ENCODE assay signal across 8 cellular contexts in genomic region chr12:1630081-1630826, GRCh38. TPM values are rescaled to one million over a fixed set of nuclear protein-coding genes. Genes with fewer than 3 reads are reported as not detected.
DNase-seq lines count a peak whose midpoint lies in the region; ATAC-seq and TF ChIP-seq lines count a peak whose summit lies in the region.

No MANE protein-coding gene starts in this region.

- H3K14ac ChIP-seq in neuronal stem cell (ENCODE audit: low read length): peak overlapping the region; percentile 1

- no peak overlapping the region for H3K27ac ChIP-seq in DND-41 (ENCODE audit: low read length)
- H3K27ac ChIP-seq in neuronal stem cell (replicated peaks; ENCODE audit: low read length): no peak overlapping the region

- no peaks in the 10 kb centered on the region for H3K79me1 ChIP-seq in neuronal stem cell (ENCODE audit: low read depth, low read length)

- intact Hi-C loops in activated T-helper 1 cell treated with anti-CD3 and anti-CD28 coated beads, Interleukin-12 subunit alpha, Interleukin-12 subunit beta, Interleukin-2, Interleukin-4 antibody, amounts not matched to agents 30 ng/mL and 10 ng/mL and 1 ng/mL, durations not matched to agents 14 hours and 24 hours and 36 hours (cut with micrococcal nuclease): no loop called here

- no peak overlapping the region for H2BK120ac ChIP-seq in neuronal stem cell (ENCODE audit: low read depth, low read length)

- H4K8ac ChIP-seq in neuronal stem cell (ENCODE audit: low read depth, low read length): no peak overlapping the region

- H4K91ac ChIP-seq in neuronal stem cell (ENCODE audit: low read depth, low read length, poor library complexity): no peak overlapping the region

- H3K36me3 ChIP-seq in DND-41 (ENCODE audit: insufficient read depth, low read length) (no peaks in the 10 kb centered on the region), neuronal stem cell (replicated peaks in 1 of 2; ENCODE audit: control insufficient read depth in 2 of 2, insufficient read depth in 2 of 2, low read length in 2 of 2) (peaks cover 0 to 27% of the 10 kb centered on the region in 2 donors)

- H3K9ac ChIP-seq in DND-41 (ENCODE audit: low read depth, low read length): no peak overlapping the region; the same call in 1 of the 2 replicates
- peak overlapping the region; percentile 44 for H3K9ac ChIP-seq in neuronal stem cell (ENCODE audit: low read depth, low read length, poor library complexity)

- H3K23ac ChIP-seq in neuronal stem cell (ENCODE audit: low read depth, low read length, poor library complexity): no peak overlapping the region

- H3K79me2 ChIP-seq in DND-41 (ENCODE audit: insufficient read depth, low read length): no peaks in the 10 kb centered on the region

- peak; percentile 43 for DNase-seq in DND-41
- peak; percentile 60 for DNase-seq in NCI-H1092 (lab: John Stamatoyannopoulos, UW)
- peak; percentile 60 for DNase-seq in activated T-cell treated with anti-CD3 and anti-CD28 coated beads, Interleukin-2, amount 50 U/mL, for 24 hours
- DNase-seq in foreskin fibroblast: peak in 1 of 2 donors; percentile 71
- DNase-seq in neuronal stem cell (ENCODE audit: low spot score): no peak
- DNase-seq in activated T-helper 1 cell treated with anti-CD3 and anti-CD28 coated beads, Interleukin-12 subunit alpha, Interleukin-12 subunit beta, Interleukin-2, Interleukin-4 antibody, amounts not matched to agents 30 ng/mL and 10 ng/mL and 1 ng/mL, durations not matched to agents 14 hours and 24 hours and 36 hours (ENCODE audit: low spot score): no peak

- peak; percentile 68 for ATAC-seq in DND-41 (ENCODE audit: insufficient read depth, low read depth)
- no peak for ATAC-seq in HG03039 (IDR thresholded peaks at IDR 0.05; ENCODE audit: unreplicated experiment)
- ATAC-seq in GM19463 (IDR thresholded peaks at IDR 0.05; ENCODE audit: unreplicated experiment): no peak

- H3K4me3 ChIP-seq in DND-41 (ENCODE audit: low read depth in 1 of 2, low read length in 2 of 2): peak overlapping the region in 1 of 2 experiments; percentile 36; a peak in 2 of 4 replicates
- peak overlapping the region; percentile 22 to 52 for H3K4me3 ChIP-seq in foreskin fibroblast (ENCODE audit: low read depth in 1 of 2, low read length in 2 of 2)
- H3K4me3 ChIP-seq in neuronal stem cell (ENCODE audit: low read length in 2 of 2): peak overlapping the region; percentile 18 to 61

- no peaks in the 10 kb centered on the region for H3K9me3 ChIP-seq in DND-41 (ENCODE audit: insufficient read depth, low read length, severe bottlenecking)
- H3K9me3 ChIP-seq in neuronal stem cell (replicated peaks in 1 of 2; ENCODE audit: control insufficient read depth in 2 of 2, insufficient read depth in 1 of 2, low read depth in 1 of 2, low read length in 2 of 2): no peaks in the 10 kb centered on the region

- no peak overlapping the region for H2BK5ac ChIP-seq in neuronal stem cell (ENCODE audit: low read length)

- H3K4me2 ChIP-seq in DND-41 (ENCODE audit: insufficient read depth, low read length) (peak overlapping the region; percentile 63), neuronal stem cell (ENCODE audit: insufficient read depth, low read length, poor library complexity, severe bottlenecking) (peak overlapping the region; percentile 78)

- H4K20me1 ChIP-seq in DND-41 (ENCODE audit: insufficient read depth, low read length): peaks cover 14% of the 10 kb centered on the region; the same call in 1 of the 2 replicates

- H3K9me3 Mint-ChIP-seq in activated T-cell treated with anti-CD3 and anti-CD28 coated beads, Interleukin-2, amount 50 U/mL, for 24 hours: no peaks in the 10 kb centered on the region
- no peaks in the 10 kb centered on the region for H3K9me3 Mint-ChIP-seq in activated T-helper 1 cell treated with anti-CD3 and anti-CD28 coated beads, Interleukin-12 subunit alpha, Interleukin-12 subunit beta, Interleukin-2, Interleukin-4 antibody, amounts not matched to agents 30 ng/mL and 10 ng/mL and 1 ng/mL, durations not matched to agents 14 hours and 24 hours and 36 hours

- no peaks in the 10 kb centered on the region for H3K36me3 Mint-ChIP-seq in activated T-cell treated with anti-CD3 and anti-CD28 coated beads, Interleukin-2, amount 50 U/mL, for 24 hours (ENCODE audit: low read depth)
- H3K36me3 Mint-ChIP-seq in activated T-helper 1 cell treated with anti-CD3 and anti-CD28 coated beads, Interleukin-12 subunit alpha, Interleukin-12 subunit beta, Interleukin-2, Interleukin-4 antibody, amounts not matched to agents 30 ng/mL and 10 ng/mL and 1 ng/mL, durations not matched to agents 14 hours and 24 hours and 36 hours (ENCODE audit: low read depth): peaks cover 2% of the 10 kb centered on the region

- H3K4me3 Mint-ChIP-seq in activated T-cell treated with anti-CD3 and anti-CD28 coated beads, Interleukin-2, amount 50 U/mL, for 24 hours: peak overlapping the region; percentile 54
- no peak overlapping the region for H3K4me3 Mint-ChIP-seq in activated T-helper 1 cell treated with anti-CD3 and anti-CD28 coated beads, Interleukin-12 subunit alpha, Interleukin-12 subunit beta, Interleukin-2, Interleukin-4 antibody, amounts not matched to agents 30 ng/mL and 10 ng/mL and 1 ng/mL, durations not matched to agents 14 hours and 24 hours and 36 hours

- H2BK12ac ChIP-seq in neuronal stem cell (ENCODE audit: low read length): no peak overlapping the region

- no peak overlapping the region for H2BK15ac ChIP-seq in neuronal stem cell (ENCODE audit: low read length)

- peaks cover 81% of the 10 kb centered on the region for H3K27me3 Mint-ChIP-seq in activated T-cell treated with anti-CD3 and anti-CD28 coated beads, Interleukin-2, amount 50 U/mL, for 24 hours
- H3K27me3 Mint-ChIP-seq in activated T-helper 1 cell treated with anti-CD3 and anti-CD28 coated beads, Interleukin-12 subunit alpha, Interleukin-12 subunit beta, Interleukin-2, Interleukin-4 antibody, amounts not matched to agents 30 ng/mL and 10 ng/mL and 1 ng/mL, durations not matched to agents 14 hours and 24 hours and 36 hours (ENCODE audit: insufficient read depth): peaks cover 63% of the 10 kb centered on the region

- peak overlapping the region; percentile 86 for H3K18ac ChIP-seq in neuronal stem cell (ENCODE audit: low read length)

- H3K27me3 ChIP-seq in DND-41 (ENCODE audit: insufficient read depth, low read length, poor library complexity) (peaks cover 75% of the 10 kb centered on the region), neuronal stem cell (ENCODE audit: control insufficient read depth in 3 of 3, insufficient read depth in 3 of 3, low read depth in 1 of 3, low read length in 3 of 3) (peaks cover 0 to 81% (median 25%) of the 10 kb centered on the region in 3 experiments)

- H2AFZ ChIP-seq in DND-41 (ENCODE audit: low read depth, low read length): no peak overlapping the region
- peak overlapping the region; percentile 80 for H2AFZ ChIP-seq in neuronal stem cell (ENCODE audit: low read length)

- TF ChIP-seq CTCF in DND-41 (IDR thresholded peaks at IDR 0.05; ENCODE audit: borderline replicate concordance, extremely low read depth, low read length, poor library complexity, severe bottlenecking) (peak; percentile 15), foreskin fibroblast (IDR thresholded peaks at IDR 0.05; ENCODE audit: low read depth, low read length) (no peak)

- peaks cover 19% of the 10 kb centered on the region for H3K4me1 Mint-ChIP-seq in activated T-cell treated with anti-CD3 and anti-CD28 coated beads, Interleukin-2, amount 50 U/mL, for 24 hours (ENCODE audit: low read depth)
- H3K4me1 Mint-ChIP-seq in activated T-helper 1 cell treated with anti-CD3 and anti-CD28 coated beads, Interleukin-12 subunit alpha, Interleukin-12 subunit beta, Interleukin-2, Interleukin-4 antibody, amounts not matched to agents 30 ng/mL and 10 ng/mL and 1 ng/mL, durations not matched to agents 14 hours and 24 hours and 36 hours (ENCODE audit: low read depth): peaks cover 13% of the 10 kb centered on the region

- H3K4me1 ChIP-seq in DND-41 (ENCODE audit: insufficient read depth, low read length) (peaks cover 18% of the 10 kb centered on the region), neuronal stem cell (ENCODE audit: control insufficient read depth in 2 of 2, insufficient read depth in 1 of 2, low read depth in 1 of 2, low read length in 2 of 2) (peaks cover 19 to 26% of the 10 kb centered on the region in 2 donors)

- no peak overlapping the region for H3K4ac ChIP-seq in neuronal stem cell (ENCODE audit: low read length)

- H2AK5ac ChIP-seq in neuronal stem cell (ENCODE audit: low read depth, low read length): peak overlapping the region; percentile 26

- WGBS in neuronal stem cell (ENCODE audit: extremely low coverage in 2 of 2, insufficient read length in 2 of 2, insufficient replicate concordance in 1 of 2), 2 donors: no CpG with 5 or more reads among the region's 60 CpGs

- H3K27ac Mint-ChIP-seq in activated T-cell treated with anti-CD3 and anti-CD28 coated beads, Interleukin-2, amount 50 U/mL, for 24 hours: no peak overlapping the region
- no peak overlapping the region for H3K27ac Mint-ChIP-seq in activated T-helper 1 cell treated with anti-CD3 and anti-CD28 coated beads, Interleukin-12 subunit alpha, Interleukin-12 subunit beta, Interleukin-2, Interleukin-4 antibody, amounts not matched to agents 30 ng/mL and 10 ng/mL and 1 ng/mL, durations not matched to agents 14 hours and 24 hours and 36 hours

RNA-seq across cellular contexts. Expression of gene WNT5B, which starts 1.2 kb away (rescaled TPM):
- polyA plus RNA-seq in neuronal stem cell (2013, experiment 1 of 2): 74.9 TPM
- polyA plus RNA-seq in neuronal stem cell (2013, experiment 2 of 2): 74.2 TPM
- total RNA-seq in activated T-helper 1 cell treated with anti-CD3 and anti-CD28 coated beads, Interleukin-12 subunit alpha, Interleukin-12 subunit beta, Interleukin-2, Interleukin-4 antibody, amounts not matched to agents 30 ng/mL and 10 ng/mL and 1 ng/mL, durations not matched to agents 14 hours and 24 hours and 36 hours: 1.1 and 2.0 TPM in 2 replicates

RNA-seq across cellular contexts. Expression of gene FBXL14, which starts 35.9 kb away (rescaled TPM):
- 34.2 TPM for polyA plus RNA-seq in neuronal stem cell (2013, experiment 1 of 2)
- 33.4 TPM for polyA plus RNA-seq in neuronal stem cell (2013, experiment 2 of 2)
- total RNA-seq in activated T-helper 1 cell treated with anti-CD3 and anti-CD28 coated beads, Interleukin-12 subunit alpha, Interleukin-12 subunit beta, Interleukin-2, Interleukin-4 antibody, amounts not matched to agents 30 ng/mL and 10 ng/mL and 1 ng/mL, durations not matched to agents 14 hours and 24 hours and 36 hours: 19.4 and 20.4 TPM in 2 replicates

Comparison
In these comparisons a context has a peak if more than half of its experiments do, and no peak if none do; other contexts are left out.
1. DNase-seq: peak in DND-41 (single experiment), NCI-H1092 (single experiment) and activated T-cell treated with anti-CD3 and anti-CD28 coated beads, Interleukin-2, amount 50 U/mL, for 24 hours (single experiment); none in neuronal stem cell (single experiment) and activated T-helper 1 cell treated with anti-CD3 and anti-CD28 coated beads, Interleukin-12 subunit alpha, Interleukin-12 subunit beta, Interleukin-2, Interleukin-4 antibody, amounts not matched to agents 30 ng/mL and 10 ng/mL and 1 ng/mL, durations not matched to agents 14 hours and 24 hours and 36 hours (single experiment).